In genomic region chr5:116575635-116576042, GRCh38 we compare ENCODE assay signal across 8 cellular contexts. TPM values are rescaled to one million over a fixed set of nuclear protein-coding genes. Genes with fewer than 3 reads are reported as not detected.
DNase-seq lines count a peak whose midpoint lies in the region; ATAC-seq and TF ChIP-seq lines count a peak whose summit lies in the region.

No MANE protein-coding gene starts in this region.

- CTCF ChIA-PET in mammary epithelial cell (lab: Charles Lee; ENCODE audit: low non-redundant PET): interaction anchor here (0.5 kb wide), 1 partner anchor 749 kb away, joined by 4 read pairs; no protein-coding TSS in a partner anchor
- CTCF ChIA-PET in PC-9 (lab: Charles Lee): no interaction called here

- no peaks in the 10 kb centered on the region for H3F3A ChIP-seq in PC-9 (ENCODE audit: insufficient read depth, low read depth)

- peaks cover 36% of the 10 kb centered on the region for H3K27me3 Mint-ChIP-seq in HFFc6 (ENCODE audit: insufficient read depth)

- H3K4me3 Mint-ChIP-seq in HFFc6: peak overlapping the region; percentile 87

- H3K9me2 ChIP-seq in PC-9 (ENCODE audit: insufficient read depth): no peaks in the 10 kb centered on the region

- no peak for ATAC-seq in upper lobe of left lung (ENCODE audit: low FRiP score in 2 of 2)

- no peaks in the 10 kb centered on the region for H3K36me3 Mint-ChIP-seq in HFFc6 (ENCODE audit: low read depth)

- peak overlapping the region; percentile 84 for H2AFZ ChIP-seq in mammary epithelial cell (ENCODE audit: low read depth, low read length)
- no peak overlapping the region for H2AFZ ChIP-seq in PC-9

- TF ChIP-seq POLR2A in upper lobe of left lung (IDR thresholded peaks at IDR 0.05): no peak

- no peak overlapping the region for H3K27ac Mint-ChIP-seq in HFFc6

- H3K79me2 ChIP-seq in mammary epithelial cell (ENCODE audit: insufficient read depth, low read length) (no peaks in the 10 kb centered on the region), PC-9 (ENCODE audit: low read depth) (no peaks in the 10 kb centered on the region)

- intact Hi-C loops in mammary epithelial cell (cut with micrococcal nuclease): loop anchor here (1.0 to 5.0 kb wide), 4 partner anchors 82 to 438 kb away; no protein-coding TSS in a partner anchor
- intact Hi-C loops in PC-9 (cut with micrococcal nuclease; ENCODE audit: unreplicated experiment): no loop called here

- DNase-seq in AG08396 (ENCODE audit: low spot score): peak; percentile 4
- DNase-seq in HFFc6: no peak
- peak; percentile 62 for DNase-seq in mammary epithelial cell
- peak; percentile 55 for DNase-seq in medulla oblongata (ENCODE audit: extremely low spot score)
- peak in 1 of 2 donors; percentile 71 for DNase-seq in upper lobe of left lung
- no peak for DNase-seq in PC-9
- no peak for DNase-seq in T-helper 9 cell
- DNase-seq in G401 (ENCODE audit: low spot score): no peak

- WGBS in mammary epithelial cell (ENCODE audit: low coverage, missing lambda C conversion rate): 2% methylated on average over 21 of the region's 21 CpGs
- WGBS in upper lobe of left lung, 2 donors: 0 to 3% methylated on average over 20 to 21 of the region's 21 CpGs

- H3K4me1 ChIP-seq in mammary epithelial cell (ENCODE audit: insufficient read depth, low read length): peaks cover 32% of the 10 kb centered on the region
- peaks cover 28 to 48% (median 39%) of the 10 kb centered on the region in 4 donors for H3K4me1 ChIP-seq in upper lobe of left lung
- H3K4me1 ChIP-seq in PC-9 (replicated peaks; ENCODE audit: insufficient read depth): no peaks in the 10 kb centered on the region

- peak overlapping the region; percentile 41 to 71 (median 53) for H3K4me3 ChIP-seq in mammary epithelial cell (replicated peaks in 1 of 3; ENCODE audit: insufficient read depth in 1 of 3, low read depth in 2 of 3, low read length in 3 of 3)
- peak overlapping the region; percentile 29 to 74 (median 68) for H3K4me3 ChIP-seq in upper lobe of left lung
- H3K4me3 ChIP-seq in PC-9: no peak overlapping the region

- peaks cover 23% of the 10 kb centered on the region for H3K27me3 ChIP-seq in mammary epithelial cell (ENCODE audit: insufficient read depth, low read length)
- H3K27me3 ChIP-seq in upper lobe of left lung: peaks cover 0 to 26% (median 4%) of the 10 kb centered on the region in 4 donors
- peaks cover 19% of the 10 kb centered on the region for H3K27me3 ChIP-seq in PC-9 (ENCODE audit: insufficient read depth, low read depth)

- no peaks in the 10 kb centered on the region for H3K36me3 ChIP-seq in mammary epithelial cell (ENCODE audit: insufficient read depth, low read length)
- H3K36me3 ChIP-seq in upper lobe of left lung: no peaks in the 10 kb centered on the region
- H3K36me3 ChIP-seq in PC-9 (ENCODE audit: low read depth): no peaks in the 10 kb centered on the region

- H3K9me3 ChIP-seq in mammary epithelial cell (replicated peaks; ENCODE audit: insufficient read depth, low read length): no peaks in the 10 kb centered on the region
- no peaks in the 10 kb centered on the region for H3K9me3 ChIP-seq in upper lobe of left lung
- H3K9me3 ChIP-seq in PC-9 (ENCODE audit: insufficient read depth, low read depth): no peaks in the 10 kb centered on the region

- POLR2A ChIA-PET in PC-9 (lab: Charles Lee; ENCODE audit: unreplicated experiment): no interaction called here

- in situ Hi-C loops in mammary epithelial cell (cut with MboI; ENCODE audit: low sequenced_read_pairs in 2 of 2): loop anchor here in 1 of 2 donors (5.0 kb wide), 1 partner anchor 372 kb away; no protein-coding TSS in a partner anchor
- in situ Hi-C loops in G401 (cut with HindIII; ENCODE audit: low sequenced_read_pairs): no loop called here

- H4K20me1 ChIP-seq in mammary epithelial cell (ENCODE audit: insufficient read depth, low read length): no peaks in the 10 kb centered on the region
- H4K20me1 ChIP-seq in PC-9 (ENCODE audit: insufficient read depth): no peaks in the 10 kb centered on the region

- peak overlapping the region; percentile 35 for H3K27ac ChIP-seq in mammary epithelial cell (ENCODE audit: insufficient read depth, low read depth, low read length)
- peak overlapping the region; percentile 6 to 81 (median 80) for H3K27ac ChIP-seq in upper lobe of left lung
- no peak overlapping the region for H3K27ac ChIP-seq in PC-9

- H3K9ac ChIP-seq in mammary epithelial cell (ENCODE audit: insufficient read depth, low read length): peak overlapping the region; percentile 57

- TF ChIP-seq EP300 in upper lobe of left lung (IDR thresholded peaks at IDR 0.05): no peak

- dilution Hi-C loops in mammary epithelial cell (cut with HindIII; ENCODE audit: low sequenced_read_pairs): no loop called here

- H3K4me2 ChIP-seq in mammary epithelial cell (ENCODE audit: insufficient read depth, low read depth, low read length) (peak overlapping the region; percentile 100), PC-9 (no peak overlapping the region)

- H3K9me3 Mint-ChIP-seq in HFFc6: no peaks in the 10 kb centered on the region

- TF ChIP-seq CTCF in HFFc6 (IDR thresholded peaks at IDR 0.05) (no peak), mammary epithelial cell (conservative IDR thresholded peaks at IDR 0.05 in 1 of 2, IDR thresholded peaks at IDR 0.05 in 1 of 2; ENCODE audit: extremely low read depth in 1 of 2, insufficient read depth in 1 of 2, low read depth in 1 of 2, low read length in 2 of 2) (no peak), upper lobe of left lung (IDR thresholded peaks at IDR 0.05) (no peak), PC-9 (conservative IDR thresholded peaks at IDR 0.05) (no peak)

- H3K4me1 Mint-ChIP-seq in HFFc6 (ENCODE audit: low read depth): peaks cover 13% of the 10 kb centered on the region

- BruUV-seq in mammary epithelial cell (replicated peaks; lab: Mats Ljungman, UMichigan) (TSS peak; percentile 37), PC-9 (replicated peaks; lab: Mats Ljungman, UMichigan) (no TSS peak)

RNA-seq across cellular contexts. Expression of gene SEMA6A, which starts 1.0 kb away (rescaled TPM):
- under 1 TPM; 0.20 to 0.76 (median 0.44) TPM for total RNA-seq in HFFc6 (2021; fragmentation: NEBNext Ultra II Directional; extraction: Animal tissue kit (Norgen Biotek cat#: 25700))
- total RNA-seq in mammary epithelial cell (1 to 10 TPM; 1.2 to 7.7 TPM), upper lobe of left lung (10 to 100 TPM; 17.1 to 66.5 (median 26.9) TPM), PC-9 (2021) (not detected in 2 replicates)
- polyA plus RNA-seq in mammary epithelial cell: 0.53 TPM
- polyA minus RNA-seq in mammary epithelial cell: 36.2 TPM
- not detected in 2 replicates for total RNA-seq in G401 (2014; rRNA removed; shearing (Covaris generic))

Comparison
In these comparisons a context has a peak if more than half of its experiments do, and no peak if none do; other contexts are left out.
1. DNase-seq: peak in AG08396 (single experiment), mammary epithelial cell (single experiment) and medulla oblongata (single experiment); none in HFFc6 (single experiment), PC-9 (0 of 2), T-helper 9 cell (single experiment) and G401 (single experiment).